ENCODE assay signal across 17 cellular contexts in genomic region chr6:46279874-46280273, GRCh38.
DNase-seq lines count a peak whose midpoint lies in the region; ATAC-seq and TF ChIP-seq lines count a peak whose summit lies in the region.
"Had no signal": no experiment of that assay in that cellular context is flagged by ENCODE, and none has a peak within 500 bp of the region (broad histone marks: within the 10 kb centered on the region; RNA-seq: fewer than 3 reads in every experiment).

No MANE protein-coding gene starts in this region.

- CTCF ChIA-PET in PC-3 (lab: Charles Lee), result no interaction called here

- intact Hi-C loops in posterior cingulate gyrus (cut with DNase I) (no loop called here), PC-3 (cut with micrococcal nuclease) (no loop called here)

- no peaks in the 10 kb centered on the region for H3K79me2 ChIP-seq in PC-3 (ENCODE audit: low read length)

- no peaks in the 10 kb centered on the region for H3K9me3 Mint-ChIP-seq in progenitor cell of endocrine pancreas (ENCODE audit: low read depth)
- H3K9me3 Mint-ChIP-seq: CD4-positive, alpha-beta T cell had no signal

- no peaks in the 10 kb centered on the region for H3K9me3 ChIP-seq in PC-3 (ENCODE audit: low read length)
- H3K9me3 ChIP-seq: Caco-2, HAP-1 had no signal

- peak; percentile 2 for DNase-seq in HCEC 1CT
- DNase-seq in fibroblast of gingiva (ENCODE audit: low read depth), result peak; percentile 41
- no peak for DNase-seq in progenitor cell of endocrine pancreas (ENCODE audit: low spot score, unreplicated experiment)
- no peak for DNase-seq in NCI-H187 (lab: John Stamatoyannopoulos, UW)
- DNase-seq in posterior cingulate gyrus, result no peak
- no peak for DNase-seq in PC-3
- no peak for DNase-seq in NCI-H446 (lab: John Stamatoyannopoulos, UW)
- DNase-seq: ACHN; Caco-2; CD4-positive, alpha-beta T cell; Karpas-422; NCI-H1417 treated with DMSO at 0.1 percent for 48 hours; NCI-H1930; Right ventricle myocardium superior had no signal

- no peak overlapping the region for H3K9ac ChIP-seq in PC-3 (ENCODE audit: low read length)

- no peak overlapping the region for H3K4me2 ChIP-seq in PC-3 (ENCODE audit: low read length)

- no peaks in the 10 kb centered on the region for H3F3A ChIP-seq in PC-3 (ENCODE audit: low read length, unreplicated experiment)

- H3K27me3 Mint-ChIP-seq in progenitor cell of endocrine pancreas, result no peaks in the 10 kb centered on the region
- H3K27me3 Mint-ChIP-seq: IgD-negative memory B cell had no signal

- H3K36me3 ChIP-seq in PC-3 (ENCODE audit: low read depth, low read length), result no peaks in the 10 kb centered on the region
- H3K36me3 ChIP-seq: HAP-1 had no signal

- ATAC-seq in PC-3, result no peak

- no peaks in the 10 kb centered on the region for H3K9me2 ChIP-seq in PC-3 (replicated peaks; ENCODE audit: low read length)

- peaks cover 53% of the 10 kb centered on the region for H3K27me3 ChIP-seq in PC-3 (ENCODE audit: low read length)

- TF ChIP-seq CTCF in progenitor cell of endocrine pancreas (IDR thresholded peaks at IDR 0.05; ENCODE audit: unreplicated experiment), result no peak
- no peak for TF ChIP-seq CTCF in PC-3 (conservative IDR thresholded peaks at IDR 0.05; ENCODE audit: low read depth, low read length)

- BruUV-seq in PC-3 (replicated peaks; lab: Mats Ljungman, UMichigan), result no TSS peak

- H3K4me3 Mint-ChIP-seq in progenitor cell of endocrine pancreas (ENCODE audit: low read depth), result no peak overlapping the region
- H3K4me3 Mint-ChIP-seq: CD4-positive, alpha-beta T cell; IgD-negative memory B cell had no signal

- POLR2A ChIA-PET in PC-3 (lab: Charles Lee; ENCODE audit: unreplicated experiment), result no interaction called here

- no peak overlapping the region for H3K27ac ChIP-seq in PC-3 (ENCODE audit: low read length)
- H3K27ac ChIP-seq: SK-N-MC had no signal

- H3K27ac Mint-ChIP-seq in progenitor cell of endocrine pancreas, result peak overlapping the region; percentile 47
- H3K27ac Mint-ChIP-seq: CD4-positive, alpha-beta T cell; IgD-negative memory B cell had no signal

- no peak overlapping the region for H3K4me3 ChIP-seq in PC-3 (ENCODE audit: low read length)
- H3K4me3 ChIP-seq: HAP-1, SK-N-MC had no signal

- H3K4me1 Mint-ChIP-seq in progenitor cell of endocrine pancreas (ENCODE audit: low read depth), result no peaks in the 10 kb centered on the region
- H3K4me1 Mint-ChIP-seq: IgD-negative memory B cell had no signal

- H4K20me1 ChIP-seq in PC-3 (ENCODE audit: low read length), result no peaks in the 10 kb centered on the region

- no peaks in the 10 kb centered on the region for H3K36me3 Mint-ChIP-seq in progenitor cell of endocrine pancreas (ENCODE audit: insufficient read depth)
- H3K36me3 Mint-ChIP-seq: IgD-negative memory B cell had no signal

- no peaks in the 10 kb centered on the region for H3K4me1 ChIP-seq in PC-3 (ENCODE audit: insufficient read depth, low read length)
- H3K4me1 ChIP-seq: Caco-2, HAP-1 had no signal

- H2AFZ ChIP-seq in PC-3 (ENCODE audit: low read length), result no peak overlapping the region

Comparison
In these comparisons a context has a peak if more than half of its experiments do, and no peak if none do; other contexts are left out.
1. DNase-seq: peak in HCEC 1CT (single experiment) and fibroblast of gingiva (single experiment); none in progenitor cell of endocrine pancreas (single experiment), NCI-H187 (0 of 2), posterior cingulate gyrus (0 of 10), PC-3 (single experiment) and NCI-H446 (0 of 2).